Comparison of ENCODE assay signal across 20 cellular contexts in genomic region chr18:54241483-54241882, GRCh38.
"Had no signal": no experiment of that assay in that cellular context is flagged by ENCODE, and none has a peak within 500 bp of the region (broad histone marks: within the 10 kb centered on the region; RNA-seq: fewer than 3 reads in every experiment).

No MANE protein-coding gene starts in this region.

- ATAC-seq: naive thymus-derived CD8-positive, alpha-beta T cell had no signal

- H3K27me3 ChIP-seq: brain microvascular endothelial cell, hepatocyte, neural progenitor cell, stomach, testis had no signal

- H3K9ac ChIP-seq: neural progenitor cell had no signal

- H2AFZ ChIP-seq: hepatocyte had no signal

- H3K4me3 ChIP-seq: hepatocyte, lung, neural progenitor cell, prostate gland, stomach had no signal

- H3K36me3 ChIP-seq: brain microvascular endothelial cell, neural progenitor cell, prostate gland, stomach, WERI-Rb-1 had no signal

- H3K27ac ChIP-seq: brain microvascular endothelial cell, hepatocyte, neural progenitor cell, prostate gland, testis, WERI-Rb-1 had no signal

- H3K4me2 ChIP-seq: hepatocyte, neural progenitor cell had no signal

- DNase-seq: activated CD4-positive, CD25-positive, alpha-beta regulatory T cell treated with anti-CD3 and anti-CD28 coated beads, Interleukin-2, amount 50 U/mL, for 72 hours; activated gamma-delta T cell treated with Interleukin-2 at 50 U/mL for 16 hours; activated T-cell treated with anti-CD3 and anti-CD28 coated beads, Interleukin-2, amount 50 U/mL, for 1 hour; aorta; brain microvascular endothelial cell; caudate nucleus; dermis blood vessel endothelial cell; effector CD8-positive, alpha-beta T cell; erythroblast; foreskin melanocyte; immature natural killer cell; naive thymus-derived CD8-positive, alpha-beta T cell; stimulated activated CD4-positive, alpha-beta T cell treated with anti-CD3 and anti-CD28 coated beads, Interleukin-4, amount 100 ng/mL, for 4 hours; stomach; testis; WERI-Rb-1 had no signal

- H3K4me1 ChIP-seq: prostate gland, stomach, testis had no signal

- H3K9me3 ChIP-seq: prostate gland, stomach, testis had no signal
